Comparison of ENCODE assay signal across 8 cellular contexts in the genomic region with DNA sequence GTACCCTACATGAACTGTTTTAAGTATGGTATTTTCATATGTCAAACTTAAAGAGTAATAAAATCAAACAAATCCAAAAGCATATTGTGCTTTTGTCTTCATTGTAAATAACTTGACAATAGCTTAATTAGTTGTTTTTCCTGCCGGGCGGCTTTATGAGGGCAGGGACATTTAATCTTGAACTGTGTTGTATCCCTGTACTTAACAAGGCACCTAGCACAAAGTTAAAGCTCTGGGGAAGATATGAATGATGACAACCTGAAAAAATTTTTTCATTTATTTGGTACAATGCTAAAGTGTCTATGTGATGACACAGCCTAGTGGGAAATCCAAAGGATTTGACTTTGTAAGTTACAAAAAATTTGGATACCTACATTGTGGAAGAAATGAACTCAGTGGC. TPM values are rescaled to one million over a fixed set of nuclear protein-coding genes. Genes with fewer than 3 reads are reported as not detected.
DNase-seq lines count a peak whose midpoint lies in the region; ATAC-seq and TF ChIP-seq lines count a peak whose summit lies in the region.

No MANE protein-coding gene starts in this region.

- intact Hi-C loops in activated CD8-positive, alpha-beta T cell treated with anti-CD3 and anti-CD28 coated beads for 36 hours (cut with micrococcal nuclease), result no loop called here

- no peaks in the 10 kb centered on the region for H3K36me3 ChIP-seq in iPS-15b (ENCODE audit: control insufficient read depth, insufficient read depth, low read length)

- peak; percentile 32 for DNase-seq in NCI-H748 (lab: John Stamatoyannopoulos, UW; ENCODE audit: unreplicated experiment)
- no peak for DNase-seq in NCI-H748 treated with DMSO at 0.1 percent for 48 hours (lab: John Stamatoyannopoulos, UW)
- no peak for DNase-seq in activated CD8-positive, alpha-beta T cell treated with anti-CD3 and anti-CD28 coated beads for 36 hours
- DNase-seq in stimulated activated naive CD8-positive, alpha-beta T cell treated with anti-CD3 and anti-CD28 coated beads, Interleukin-15, amount 100 ng/mL, for 72 hours, result no peak
- DNase-seq in iPS-NIHi11 (ENCODE audit: low spot score), result no peak
- no peak for DNase-seq in NCI-H1048 (lab: John Stamatoyannopoulos, UW)
- no peak for DNase-seq in GM20000 (ENCODE audit: low spot score)

- H3K4me1 Mint-ChIP-seq in activated CD8-positive, alpha-beta T cell treated with anti-CD3 and anti-CD28 coated beads for 36 hours (ENCODE audit: low read depth), result peaks cover 19% of the 10 kb centered on the region
- peaks cover 24% of the 10 kb centered on the region for H3K4me1 Mint-ChIP-seq in stimulated activated naive CD8-positive, alpha-beta T cell treated with anti-CD3 and anti-CD28 coated beads, Interleukin-15, amount 100 ng/mL, for 72 hours

- H3K9me3 Mint-ChIP-seq in activated CD8-positive, alpha-beta T cell treated with anti-CD3 and anti-CD28 coated beads for 36 hours, result no peaks in the 10 kb centered on the region
- no peaks in the 10 kb centered on the region for H3K9me3 Mint-ChIP-seq in stimulated activated naive CD8-positive, alpha-beta T cell treated with anti-CD3 and anti-CD28 coated beads, Interleukin-15, amount 100 ng/mL, for 72 hours

- H3K4me3 ChIP-seq in iPS-15b (ENCODE audit: low read depth, low read length), result peak overlapping the region; percentile 80

- ATAC-seq in activated CD8-positive, alpha-beta T cell treated with anti-CD3 and anti-CD28 coated beads for 36 hours, result no peak
- ATAC-seq in stimulated activated naive CD8-positive, alpha-beta T cell treated with anti-CD3 and anti-CD28 coated beads, Interleukin-15, amount 100 ng/mL, for 72 hours, result no peak

- no peaks in the 10 kb centered on the region for H3K36me3 Mint-ChIP-seq in activated CD8-positive, alpha-beta T cell treated with anti-CD3 and anti-CD28 coated beads for 36 hours (ENCODE audit: low read depth)

- H3K4me3 Mint-ChIP-seq in activated CD8-positive, alpha-beta T cell treated with anti-CD3 and anti-CD28 coated beads for 36 hours, result peak overlapping the region; percentile 96
- H3K4me3 Mint-ChIP-seq in stimulated activated naive CD8-positive, alpha-beta T cell treated with anti-CD3 and anti-CD28 coated beads, Interleukin-15, amount 100 ng/mL, for 72 hours, result peak overlapping the region; percentile 96 to 98

- peaks cover 13% of the 10 kb centered on the region for H3K27me3 Mint-ChIP-seq in activated CD8-positive, alpha-beta T cell treated with anti-CD3 and anti-CD28 coated beads for 36 hours
- H3K27me3 Mint-ChIP-seq in stimulated activated naive CD8-positive, alpha-beta T cell treated with anti-CD3 and anti-CD28 coated beads, Interleukin-15, amount 100 ng/mL, for 72 hours, result peaks cover 19% of the 10 kb centered on the region

- CTCF ChIA-PET in activated CD8-positive, alpha-beta T cell treated with anti-CD3 and anti-CD28 coated beads for 36 hours (lab: Charles Lee), result interaction anchor here (1.2 to 3.0 kb wide), 4 partner anchors 14 to 70 kb away, joined by 3 to 13 read pairs (median 4); no protein-coding TSS in a partner anchor

- H3K4me1 ChIP-seq in iPS-15b (ENCODE audit: control insufficient read depth, insufficient read depth, low read length), result no peaks in the 10 kb centered on the region

- POLR2A ChIA-PET in activated CD8-positive, alpha-beta T cell treated with anti-CD3 and anti-CD28 coated beads for 36 hours (lab: Charles Lee), result no interaction called here

- H3K9ac ChIP-seq in iPS-15b (ENCODE audit: low read depth, low read length), result no peak overlapping the region

- no peaks in the 10 kb centered on the region for H3K27me3 ChIP-seq in iPS-15b (ENCODE audit: control insufficient read depth, insufficient read depth, low read length)

- no peaks in the 10 kb centered on the region for H3K9me3 ChIP-seq in iPS-15b (ENCODE audit: control insufficient read depth, insufficient read depth, low read length)

- no peak for TF ChIP-seq CTCF in activated CD8-positive, alpha-beta T cell treated with anti-CD3 and anti-CD28 coated beads for 36 hours (IDR thresholded peaks at IDR 0.05)
- TF ChIP-seq CTCF in GM20000 (IDR thresholded peaks at IDR 0.05; ENCODE audit: extremely low read depth, missing control alignments), result no peak

- H3K27ac Mint-ChIP-seq in activated CD8-positive, alpha-beta T cell treated with anti-CD3 and anti-CD28 coated beads for 36 hours, result no peak overlapping the region
- no peak overlapping the region for H3K27ac Mint-ChIP-seq in stimulated activated naive CD8-positive, alpha-beta T cell treated with anti-CD3 and anti-CD28 coated beads, Interleukin-15, amount 100 ng/mL, for 72 hours

RNA-seq across cellular contexts. Expression of a gene that starts 0.5 kb away (rescaled TPM):
- 10 to 100 TPM; 14.5 to 17.5 TPM for total RNA-seq in activated CD8-positive, alpha-beta T cell treated with anti-CD3 and anti-CD28 coated beads for 36 hours
